In the genomic region with DNA sequence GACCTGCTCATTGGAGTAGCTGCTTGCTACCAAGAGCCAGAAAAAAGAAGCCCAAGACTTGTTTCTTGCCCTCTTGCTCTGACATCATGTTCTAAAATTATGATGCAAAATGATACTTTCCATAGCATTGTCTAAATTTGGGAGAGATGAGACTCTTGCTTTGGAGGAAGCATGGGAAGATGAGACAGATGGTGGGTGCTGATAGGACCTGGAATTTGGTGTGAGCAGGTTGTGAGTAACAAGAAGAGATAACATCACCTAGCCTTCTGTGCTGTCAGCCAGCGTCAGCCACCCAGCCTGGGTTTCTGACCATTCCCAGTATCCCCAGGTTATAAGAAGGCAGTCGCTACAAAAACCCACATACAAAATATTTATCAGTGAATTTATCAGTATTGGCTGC, we compare ENCODE assay signal across 24 cellular contexts.
"Had no signal": no experiment of that assay in that cellular context is flagged by ENCODE, and none has a peak within 500 bp of the region (broad histone marks: within the 10 kb centered on the region; RNA-seq: fewer than 3 reads in every experiment).

No MANE protein-coding gene starts in this region.

- H3K9me3 Mint-ChIP-seq: activated CD4-positive, alpha-beta memory T cell treated with anti-CD3 and anti-CD28 coated beads, Interleukin-2, amount 10 ng/mL, durations not matched to agents 7 days and 5 days; activated naive CD8-positive, alpha-beta T cell treated with anti-CD3 and anti-CD28 coated beads, Interleukin-2, amount 50 U/mL, for 24 hours; dendritic cell treated with granulocyte-macrophage colony-stimulating factor and Interleukin-4, amounts not matched to agents 40 ng/mL and 50 ng/mL, for 4 days; immature natural killer cell; nephron had no signal

- H3K36me3 Mint-ChIP-seq: type B pancreatic cell had no signal

- DNase-seq: activated CD4-positive, alpha-beta memory T cell treated with anti-CD3 and anti-CD28 coated beads, Interleukin-2, amount 10 ng/mL, durations not matched to agents 7 days and 5 days; activated CD4-positive, alpha-beta T cell treated with anti-CD3 and anti-CD28 coated beads for 48 hours; activated CD4-positive, CD25-positive, alpha-beta regulatory T cell; activated effector memory CD4-positive, alpha-beta T cell treated with anti-CD3 and anti-CD28 coated beads, Interleukin-2, amount 50 U/mL, for 16 hours; activated naive CD4-positive, alpha-beta T cell treated with anti-CD3 and anti-CD28 coated beads, Interleukin-2, amount 50 U/mL, for 16 hours; activated naive CD8-positive, alpha-beta T cell treated with anti-CD3 and anti-CD28 coated beads, Interleukin-2, amount 50 U/mL, for 24 hours; anterior cingulate cortex; body of pancreas; effector CD4-positive, alpha-beta T cell; foreskin fibroblast; immature natural killer cell; left ventricle myocardium superior; ovary; spleen; stimulated activated CD4-positive, alpha-beta T cell treated with anti-CD3 and anti-CD28 coated beads, Interleukin-4, amount 100 ng/mL, for 1 hour; stimulated activated naive CD4-positive, alpha-beta T cell; testis had no signal

- H3K4me3 ChIP-seq: body of pancreas, hepatocyte, ovary, prostate gland, spleen, testis, vagina had no signal

- ATAC-seq: activated naive CD8-positive, alpha-beta T cell treated with anti-CD3 and anti-CD28 coated beads, Interleukin-2, amount 50 U/mL, for 24 hours; body of pancreas; left ventricle myocardium superior had no signal

- H2AFZ ChIP-seq: hepatocyte had no signal

- H3K27ac ChIP-seq: body of pancreas, hepatocyte, neutrophil, ovary, prostate gland, spleen, testis, vagina had no signal

- H3K27me3 Mint-ChIP-seq: activated naive CD8-positive, alpha-beta T cell treated with anti-CD3 and anti-CD28 coated beads, Interleukin-2, amount 50 U/mL, for 24 hours; dendritic cell treated with granulocyte-macrophage colony-stimulating factor and Interleukin-4, amounts not matched to agents 40 ng/mL and 50 ng/mL, for 4 days; type B pancreatic cell had no signal

- H3K36me3 ChIP-seq: neutrophil, ovary, prostate gland, spleen, vagina had no signal

- H3K4me3 Mint-ChIP-seq: activated CD4-positive, alpha-beta memory T cell treated with anti-CD3 and anti-CD28 coated beads, Interleukin-2, amount 10 ng/mL, durations not matched to agents 7 days and 5 days; activated naive CD8-positive, alpha-beta T cell treated with anti-CD3 and anti-CD28 coated beads, Interleukin-2, amount 50 U/mL, for 24 hours; dendritic cell treated with granulocyte-macrophage colony-stimulating factor and Interleukin-4, amounts not matched to agents 40 ng/mL and 50 ng/mL, for 4 days; immature natural killer cell; nephron; type B pancreatic cell had no signal

- H3K4me2 ChIP-seq: hepatocyte had no signal

- H3K27me3 ChIP-seq: body of pancreas, hepatocyte, neutrophil, ovary, spleen, testis, vagina had no signal

- H3K27ac Mint-ChIP-seq: activated CD4-positive, alpha-beta memory T cell treated with anti-CD3 and anti-CD28 coated beads, Interleukin-2, amount 10 ng/mL, durations not matched to agents 7 days and 5 days; activated naive CD8-positive, alpha-beta T cell treated with anti-CD3 and anti-CD28 coated beads, Interleukin-2, amount 50 U/mL, for 24 hours; dendritic cell treated with granulocyte-macrophage colony-stimulating factor and Interleukin-4, amounts not matched to agents 40 ng/mL and 50 ng/mL, for 4 days; immature natural killer cell; type B pancreatic cell had no signal

- H3K79me2 ChIP-seq: hepatocyte had no signal

- H3K4me1 ChIP-seq: prostate gland had no signal

- H3K9me3 ChIP-seq: body of pancreas, neutrophil, ovary, prostate gland, spleen, testis, vagina had no signal

- H3K4me1 Mint-ChIP-seq: activated CD4-positive, alpha-beta memory T cell treated with anti-CD3 and anti-CD28 coated beads, Interleukin-2, amount 10 ng/mL, durations not matched to agents 7 days and 5 days; activated naive CD8-positive, alpha-beta T cell treated with anti-CD3 and anti-CD28 coated beads, Interleukin-2, amount 50 U/mL, for 24 hours; immature natural killer cell had no signal
